8 cellular contexts compared by ENCODE assay signal in the genomic region with DNA sequence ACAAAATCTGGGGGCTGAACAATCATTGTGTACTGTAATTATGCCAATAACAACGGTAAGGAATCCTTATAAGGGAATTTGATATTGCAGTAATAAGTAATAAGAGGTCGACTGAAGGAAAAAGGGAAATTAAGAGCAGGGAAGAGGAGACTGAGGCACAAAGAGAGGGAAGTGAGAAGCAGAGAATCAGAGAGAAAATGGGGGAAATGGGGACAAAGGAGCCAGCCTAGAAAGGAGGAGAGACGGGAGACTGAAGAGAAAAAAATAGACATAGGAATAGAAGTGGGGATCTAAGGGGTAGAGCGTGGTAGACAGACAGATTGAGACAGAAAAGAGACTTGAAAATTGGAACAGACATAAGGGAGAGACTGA. TPM values are rescaled to one million over a fixed set of nuclear protein-coding genes. Genes with fewer than 3 reads are reported as not detected.
A peak's percentile ranks its signal among the peaks of the same experiment; 100 is the strongest.
DNase-seq lines count a peak whose midpoint lies in the region; ATAC-seq and TF ChIP-seq lines count a peak whose summit lies in the region.

No MANE protein-coding gene starts in this region.

- H3K27ac ChIP-seq in mammary epithelial cell (ENCODE audit: insufficient read depth, low read depth, low read length) (peak overlapping the region; percentile 93), lower lobe of right lung (peak overlapping the region; percentile 74), suprapubic skin (no peak overlapping the region)

- H3K36me3 Mint-ChIP-seq in T-helper 2 cell treated with Interferon-gamma antibody and Interleukin-4, amounts not matched to agents 5 μg/mL and 100 μg/mL, for 36 hours (ENCODE audit: low read depth) = no peaks in the 10 kb centered on the region

- dilution Hi-C loops in mammary epithelial cell (cut with HindIII; ENCODE audit: low sequenced_read_pairs) = no loop called here

- peak overlapping the region; percentile 88 for H3K9ac ChIP-seq in mammary epithelial cell (ENCODE audit: insufficient read depth, low read length)

- BruUV-seq in mammary epithelial cell (replicated peaks; lab: Mats Ljungman, UMichigan) = no TSS peak

- H3K4me2 ChIP-seq in mammary epithelial cell (ENCODE audit: insufficient read depth, low read depth, low read length) = peak overlapping the region; percentile 76

- CTCF ChIA-PET in mammary epithelial cell (lab: Charles Lee; ENCODE audit: low non-redundant PET) = no interaction called here

- ATAC-seq in lower lobe of right lung (no peak), left lobe of liver (no peak)

- H4K20me1 ChIP-seq in mammary epithelial cell (ENCODE audit: insufficient read depth, low read length) = no peaks in the 10 kb centered on the region

- H3K36me3 ChIP-seq in mammary epithelial cell (ENCODE audit: insufficient read depth, low read length) (peaks cover 3% of the 10 kb centered on the region), lower lobe of right lung (no peaks in the 10 kb centered on the region), suprapubic skin (peaks cover 12% of the 10 kb centered on the region)

- peaks cover 64% of the 10 kb centered on the region for H3K9me3 Mint-ChIP-seq in T-helper 2 cell treated with Interferon-gamma antibody and Interleukin-4, amounts not matched to agents 5 μg/mL and 100 μg/mL, for 36 hours

- peaks cover 25% of the 10 kb centered on the region for H3K9me3 ChIP-seq in mammary epithelial cell (replicated peaks; ENCODE audit: insufficient read depth, low read length)
- peaks cover 50% of the 10 kb centered on the region for H3K9me3 ChIP-seq in lower lobe of right lung
- peaks cover 20% of the 10 kb centered on the region for H3K9me3 ChIP-seq in suprapubic skin

- H3K4me3 Mint-ChIP-seq in T-helper 2 cell treated with Interferon-gamma antibody and Interleukin-4, amounts not matched to agents 5 μg/mL and 100 μg/mL, for 36 hours = peak overlapping the region; percentile 68

- TF ChIP-seq POLR2A in suprapubic skin (IDR thresholded peaks at IDR 0.05) = no peak

- no peaks in the 10 kb centered on the region for H3K27me3 ChIP-seq in mammary epithelial cell (ENCODE audit: insufficient read depth, low read length)
- no peaks in the 10 kb centered on the region for H3K27me3 ChIP-seq in lower lobe of right lung (ENCODE audit: low read depth)
- no peaks in the 10 kb centered on the region for H3K27me3 ChIP-seq in suprapubic skin

- no peak for DNase-seq in T-helper 2 cell treated with Interferon-gamma antibody and Interleukin-4, amounts not matched to agents 5 μg/mL and 100 μg/mL, for 36 hours (ENCODE audit: low spot score)
- DNase-seq in T-helper 2 cell = no peak
- DNase-seq in mammary epithelial cell = no peak
- DNase-seq in lower lobe of right lung = no peak
- no peak for DNase-seq in suprapubic skin (ENCODE audit: low spot score in 2 of 2)
- DNase-seq in mucosa of gallbladder (ENCODE audit: low spot score) = no peak
- DNase-seq in glomerular visceral epithelial cell (ENCODE audit: extremely low spot score) = no peak
- no peak for DNase-seq in left lobe of liver (ENCODE audit: low spot score)

- no peaks in the 10 kb centered on the region for H3K4me1 Mint-ChIP-seq in T-helper 2 cell treated with Interferon-gamma antibody and Interleukin-4, amounts not matched to agents 5 μg/mL and 100 μg/mL, for 36 hours (ENCODE audit: low read depth)

- no peaks in the 10 kb centered on the region for H3K4me1 ChIP-seq in mammary epithelial cell (ENCODE audit: insufficient read depth, low read length)
- no peaks in the 10 kb centered on the region for H3K4me1 ChIP-seq in lower lobe of right lung
- H3K4me1 ChIP-seq in suprapubic skin = peaks cover 3% of the 10 kb centered on the region

- in situ Hi-C loops in mammary epithelial cell (cut with MboI; ENCODE audit: low sequenced_read_pairs in 2 of 2) = no loop called here

- TF ChIP-seq CTCF in mammary epithelial cell (conservative IDR thresholded peaks at IDR 0.05 in 1 of 2, IDR thresholded peaks at IDR 0.05 in 1 of 2; ENCODE audit: extremely low read depth in 1 of 2, insufficient read depth in 1 of 2, low read depth in 1 of 2, low read length in 2 of 2) = no peak
- no peak for TF ChIP-seq CTCF in lower lobe of right lung (IDR thresholded peaks at IDR 0.05)
- no peak for TF ChIP-seq CTCF in suprapubic skin (IDR thresholded peaks at IDR 0.05)

- H3K27me3 Mint-ChIP-seq in T-helper 2 cell treated with Interferon-gamma antibody and Interleukin-4, amounts not matched to agents 5 μg/mL and 100 μg/mL, for 36 hours (ENCODE audit: low read depth) = no peaks in the 10 kb centered on the region

- peak overlapping the region; percentile 98 for H2AFZ ChIP-seq in mammary epithelial cell (ENCODE audit: low read depth, low read length)

- TF ChIP-seq EP300 in suprapubic skin (IDR thresholded peaks at IDR 0.05) = no peak

- peaks cover 5% of the 10 kb centered on the region for H3K79me2 ChIP-seq in mammary epithelial cell (ENCODE audit: insufficient read depth, low read length)

- intact Hi-C loops in mammary epithelial cell (cut with micrococcal nuclease) (no loop called here), lower lobe of right lung (cut with DNase I) (no loop called here)

- 31% methylated on average over 4 of the region's 4 CpGs for WGBS in mammary epithelial cell (ENCODE audit: low coverage, missing lambda C conversion rate)
- WGBS in suprapubic skin = 20% methylated on average over 4 of the region's 4 CpGs

- H3K4me3 ChIP-seq in mammary epithelial cell (replicated peaks in 1 of 3; ENCODE audit: insufficient read depth in 1 of 3, low read depth in 2 of 3, low read length in 3 of 3) (peak overlapping the region; percentile 67 to 78 (median 73)), lower lobe of right lung (peak overlapping the region; percentile 52), suprapubic skin (peak overlapping the region; percentile 55)

- no peak overlapping the region for H3K27ac Mint-ChIP-seq in T-helper 2 cell treated with Interferon-gamma antibody and Interleukin-4, amounts not matched to agents 5 μg/mL and 100 μg/mL, for 36 hours

RNA-seq across cellular contexts. Expression of gene ZNF300, which starts 0.5 kb away (rescaled TPM):
- total RNA-seq in mammary epithelial cell (1 to 10 TPM; 5.7 to 6.4 TPM), lower lobe of right lung (2.0 TPM), suprapubic skin (1 to 10 TPM; 2.1 to 5.1 (median 3.3) TPM), mucosa of gallbladder (5.0 TPM), left lobe of liver (0.23 TPM)
- polyA plus RNA-seq in mammary epithelial cell = 3.0 TPM
- 2.8 TPM for polyA minus RNA-seq in mammary epithelial cell

RNA-seq across cellular contexts. Expression of gene IRGM, which starts 59.0 kb away (rescaled TPM):
- total RNA-seq in mammary epithelial cell = under 1 TPM in 1 of 2 donors, not detected in 1; 0.17 TPM
- polyA plus RNA-seq in mammary epithelial cell = 0.03 TPM
- not detected for polyA minus RNA-seq in mammary epithelial cell
- total RNA-seq in lower lobe of right lung = 0.24 TPM
- not detected for total RNA-seq in suprapubic skin
- 0.29 TPM for total RNA-seq in mucosa of gallbladder
- total RNA-seq in left lobe of liver = not detected
